ENCODE assay signal across 15 cellular contexts in genomic region chr1:7000720-7001119, GRCh38.
DNase-seq lines count a peak whose midpoint lies in the region; ATAC-seq and TF ChIP-seq lines count a peak whose summit lies in the region.
"Had no signal": no experiment of that assay in that cellular context is flagged by ENCODE, and none has a peak within 500 bp of the region (broad histone marks: within the 10 kb centered on the region; RNA-seq: fewer than 3 reads in every experiment).

No MANE protein-coding gene starts in this region.

- intact Hi-C loops in activated CD8-positive, alpha-beta T cell treated with anti-CD3 and anti-CD28 coated beads for 36 hours (cut with micrococcal nuclease), result no loop called here

- no peak for DNase-seq in activated CD8-positive, alpha-beta T cell treated with anti-CD3 and anti-CD28 coated beads for 36 hours
- no peak for DNase-seq in activated CD8-positive, alpha-beta T cell treated with anti-CD3 and anti-CD28 coated beads, Interleukin-2, amount 10 ng/mL, durations not matched to agents 7 days and 5 days
- no peak for DNase-seq in activated naive CD4-positive, alpha-beta T cell treated with anti-CD3 and anti-CD28 coated beads, Interleukin-2, amount 50 U/mL, for 72 hours (ENCODE audit: low spot score in 2 of 2)
- DNase-seq in activated naive CD4-positive, alpha-beta T cell treated with Interleukin-2 at 50 U/mL for 16 hours, result no peak
- no peak for DNase-seq in stimulated activated effector memory CD8-positive, alpha-beta T cell treated with anti-CD3 and anti-CD28 coated beads, Interleukin-12 subunit alpha, Interleukin-12 subunit beta, amount 100 ng/mL, for 72 hours (ENCODE audit: low spot score in 2 of 2)
- DNase-seq in NCI-H748 treated with DMSO at 0.1 percent for 48 hours (lab: John Stamatoyannopoulos, UW) (no peak), T-cell (no peak)
- DNase-seq: 8988T; CD4-positive, alpha-beta memory T cell; DMS153; DMS79; GDM1; GM23248 had no signal

- CTCF ChIA-PET in activated CD8-positive, alpha-beta T cell treated with anti-CD3 and anti-CD28 coated beads for 36 hours (lab: Charles Lee), result no interaction called here
- CTCF ChIA-PET in activated CD8-positive, alpha-beta T cell treated with anti-CD3 and anti-CD28 coated beads, Interleukin-2, amount 10 ng/mL, durations not matched to agents 7 days and 5 days (lab: Charles Lee), result no interaction called here
- CTCF ChIA-PET in T-cell (lab: Charles Lee), result no interaction called here

- peaks cover 9% of the 10 kb centered on the region for H3K27me3 Mint-ChIP-seq in activated CD8-positive, alpha-beta T cell treated with anti-CD3 and anti-CD28 coated beads for 36 hours
- H3K27me3 Mint-ChIP-seq in activated CD8-positive, alpha-beta T cell treated with anti-CD3 and anti-CD28 coated beads, Interleukin-2, amount 10 ng/mL, durations not matched to agents 7 days and 5 days (ENCODE audit: low read depth), result peaks cover 4% of the 10 kb centered on the region
- H3K27me3 Mint-ChIP-seq in T-cell, result peaks cover 9 to 13% of the 10 kb centered on the region in 2 donors

- peak; percentile 47 for ATAC-seq in activated CD8-positive, alpha-beta T cell treated with anti-CD3 and anti-CD28 coated beads for 36 hours
- ATAC-seq in activated CD8-positive, alpha-beta T cell treated with anti-CD3 and anti-CD28 coated beads, Interleukin-2, amount 10 ng/mL, durations not matched to agents 7 days and 5 days, result no peak
- peak; percentile 48 to 70 for ATAC-seq in activated naive CD4-positive, alpha-beta T cell treated with anti-CD3 and anti-CD28 coated beads, Interleukin-2, amount 50 U/mL, for 72 hours
- peak; percentile 31 for ATAC-seq in stimulated activated effector memory CD8-positive, alpha-beta T cell treated with anti-CD3 and anti-CD28 coated beads, Interleukin-12 subunit alpha, Interleukin-12 subunit beta, amount 100 ng/mL, for 72 hours
- ATAC-seq in T-cell (replicated peaks in 1 of 4) (no peak), GM21737 (IDR thresholded peaks at IDR 0.05; ENCODE audit: unreplicated experiment) (no peak)

- peaks cover 14% of the 10 kb centered on the region for H3K4me1 Mint-ChIP-seq in activated CD8-positive, alpha-beta T cell treated with anti-CD3 and anti-CD28 coated beads for 36 hours (ENCODE audit: low read depth)
- peaks cover 12% of the 10 kb centered on the region for H3K4me1 Mint-ChIP-seq in activated CD8-positive, alpha-beta T cell treated with anti-CD3 and anti-CD28 coated beads, Interleukin-2, amount 10 ng/mL, durations not matched to agents 7 days and 5 days (ENCODE audit: low read depth)
- H3K4me1 Mint-ChIP-seq in stimulated activated effector memory CD8-positive, alpha-beta T cell treated with anti-CD3 and anti-CD28 coated beads, Interleukin-12 subunit alpha, Interleukin-12 subunit beta, amount 100 ng/mL, for 72 hours, result no peaks in the 10 kb centered on the region
- H3K4me1 Mint-ChIP-seq in T-cell, result peaks cover 0 to 3% (median 0%) of the 10 kb centered on the region in 3 donors
- H3K4me1 Mint-ChIP-seq: CD4-positive, alpha-beta memory T cell had no signal

- no peaks in the 10 kb centered on the region for H3K9me3 Mint-ChIP-seq in activated CD8-positive, alpha-beta T cell treated with anti-CD3 and anti-CD28 coated beads for 36 hours
- no peaks in the 10 kb centered on the region for H3K9me3 Mint-ChIP-seq in activated CD8-positive, alpha-beta T cell treated with anti-CD3 and anti-CD28 coated beads, Interleukin-2, amount 10 ng/mL, durations not matched to agents 7 days and 5 days (ENCODE audit: insufficient read depth)
- no peaks in the 10 kb centered on the region for H3K9me3 Mint-ChIP-seq in activated naive CD4-positive, alpha-beta T cell treated with anti-CD3 and anti-CD28 coated beads, Interleukin-2, amount 50 U/mL, for 72 hours
- no peaks in the 10 kb centered on the region for H3K9me3 Mint-ChIP-seq in stimulated activated effector memory CD8-positive, alpha-beta T cell treated with anti-CD3 and anti-CD28 coated beads, Interleukin-12 subunit alpha, Interleukin-12 subunit beta, amount 100 ng/mL, for 72 hours
- no peaks in the 10 kb centered on the region for H3K9me3 Mint-ChIP-seq in T-cell
- H3K9me3 Mint-ChIP-seq: CD14-positive monocyte had no signal

- H3K36me3 Mint-ChIP-seq in activated CD8-positive, alpha-beta T cell treated with anti-CD3 and anti-CD28 coated beads for 36 hours (ENCODE audit: low read depth), result no peaks in the 10 kb centered on the region
- no peaks in the 10 kb centered on the region for H3K36me3 Mint-ChIP-seq in activated CD8-positive, alpha-beta T cell treated with anti-CD3 and anti-CD28 coated beads, Interleukin-2, amount 10 ng/mL, durations not matched to agents 7 days and 5 days (ENCODE audit: low read depth)
- no peaks in the 10 kb centered on the region for H3K36me3 Mint-ChIP-seq in activated naive CD4-positive, alpha-beta T cell treated with anti-CD3 and anti-CD28 coated beads, Interleukin-2, amount 50 U/mL, for 72 hours
- H3K36me3 Mint-ChIP-seq in stimulated activated effector memory CD8-positive, alpha-beta T cell treated with anti-CD3 and anti-CD28 coated beads, Interleukin-12 subunit alpha, Interleukin-12 subunit beta, amount 100 ng/mL, for 72 hours, result no peaks in the 10 kb centered on the region
- H3K36me3 Mint-ChIP-seq in T-cell, result no peaks in the 10 kb centered on the region
- H3K36me3 Mint-ChIP-seq: CD14-positive monocyte; CD4-positive, alpha-beta memory T cell had no signal

- TF ChIP-seq CTCF in activated CD8-positive, alpha-beta T cell treated with anti-CD3 and anti-CD28 coated beads for 36 hours (IDR thresholded peaks at IDR 0.05), result no peak

- no peak overlapping the region for H3K27ac Mint-ChIP-seq in activated CD8-positive, alpha-beta T cell treated with anti-CD3 and anti-CD28 coated beads for 36 hours
- H3K27ac Mint-ChIP-seq in activated CD8-positive, alpha-beta T cell treated with anti-CD3 and anti-CD28 coated beads, Interleukin-2, amount 10 ng/mL, durations not matched to agents 7 days and 5 days, result no peak overlapping the region
- H3K27ac Mint-ChIP-seq in activated naive CD4-positive, alpha-beta T cell treated with anti-CD3 and anti-CD28 coated beads, Interleukin-2, amount 50 U/mL, for 72 hours, result no peak overlapping the region
- H3K27ac Mint-ChIP-seq in stimulated activated effector memory CD8-positive, alpha-beta T cell treated with anti-CD3 and anti-CD28 coated beads, Interleukin-12 subunit alpha, Interleukin-12 subunit beta, amount 100 ng/mL, for 72 hours, result no peak overlapping the region
- H3K27ac Mint-ChIP-seq in T-cell, result no peak overlapping the region
- H3K27ac Mint-ChIP-seq: CD14-positive monocyte; CD4-positive, alpha-beta memory T cell had no signal

- POLR2A ChIA-PET in activated CD8-positive, alpha-beta T cell treated with anti-CD3 and anti-CD28 coated beads for 36 hours (lab: Charles Lee), result interaction anchor here (0.8 kb wide), 1 partner anchor 35 kb away, joined by 3 read pairs; no protein-coding TSS in a partner anchor
- POLR2A ChIA-PET in activated CD8-positive, alpha-beta T cell treated with anti-CD3 and anti-CD28 coated beads, Interleukin-2, amount 10 ng/mL, durations not matched to agents 7 days and 5 days (lab: Charles Lee), result no interaction called here
- POLR2A ChIA-PET in T-cell (lab: Charles Lee), result no interaction called here

- no peak overlapping the region for H3K4me3 Mint-ChIP-seq in activated CD8-positive, alpha-beta T cell treated with anti-CD3 and anti-CD28 coated beads for 36 hours
- no peak overlapping the region for H3K4me3 Mint-ChIP-seq in activated CD8-positive, alpha-beta T cell treated with anti-CD3 and anti-CD28 coated beads, Interleukin-2, amount 10 ng/mL, durations not matched to agents 7 days and 5 days
- no peak overlapping the region for H3K4me3 Mint-ChIP-seq in stimulated activated effector memory CD8-positive, alpha-beta T cell treated with anti-CD3 and anti-CD28 coated beads, Interleukin-12 subunit alpha, Interleukin-12 subunit beta, amount 100 ng/mL, for 72 hours
- no peak overlapping the region for H3K4me3 Mint-ChIP-seq in T-cell
- H3K4me3 Mint-ChIP-seq: CD14-positive monocyte; CD4-positive, alpha-beta memory T cell had no signal

Comparison
In these comparisons a context has a peak if more than half of its experiments do, and no peak if none do; other contexts are left out.
1. ATAC-seq: peak in activated CD8-positive, alpha-beta T cell treated with anti-CD3 and anti-CD28 coated beads for 36 hours (single experiment), activated naive CD4-positive, alpha-beta T cell treated with anti-CD3 and anti-CD28 coated beads, Interleukin-2, amount 50 U/mL, for 72 hours (2 of 2) and stimulated activated effector memory CD8-positive, alpha-beta T cell treated with anti-CD3 and anti-CD28 coated beads, Interleukin-12 subunit alpha, Interleukin-12 subunit beta, amount 100 ng/mL, for 72 hours (single experiment); none in activated CD8-positive, alpha-beta T cell treated with anti-CD3 and anti-CD28 coated beads, Interleukin-2, amount 10 ng/mL, durations not matched to agents 7 days and 5 days (single experiment), T-cell (0 of 4) and GM21737 (single experiment).